In genomic region chr12:48972213-48973021, GRCh38 we compare ENCODE assay signal across 9 cellular contexts. TPM values are rescaled to one million over a fixed set of nuclear protein-coding genes. Genes with fewer than 3 reads are reported as not detected.
DNase-seq lines count a peak whose midpoint lies in the region; ATAC-seq and TF ChIP-seq lines count a peak whose summit lies in the region.
"Had no signal": no experiment of that assay in that cellular context is flagged by ENCODE, and none has a peak within 500 bp of the region (broad histone marks: within the 10 kb centered on the region; RNA-seq: fewer than 3 reads in every experiment).

No MANE protein-coding gene starts in this region.

- H3K4me1 ChIP-seq in breast epithelium = peaks cover 5 to 8% of the 10 kb centered on the region in 2 donors

- H3K27ac ChIP-seq in breast epithelium (no peak overlapping the region), SK-N-MC (no peak overlapping the region)

- no peak overlapping the region for H3K27ac Mint-ChIP-seq in MCF 10A (ENCODE audit: low read depth, unreplicated experiment)
- H3K27ac Mint-ChIP-seq in stimulated activated naive B cell treated with anti-CD40 and anti-IgM and Interleukin-4, amounts not matched to agents 10 μg/mL and 1 μg/mL and 100 μg/mL, for 72 hours = no peak overlapping the region
- H3K27ac Mint-ChIP-seq: T-helper 1 cell treated with Interleukin-12 subunit alpha and Interleukin-12 subunit beta and Interleukin-4 antibody, amounts not matched to agents 30 μg/mL and 1 μg/mL, for 36 hours had no signal

- peak overlapping the region; percentile 73 for H3K4me3 Mint-ChIP-seq in MCF 10A (ENCODE audit: unreplicated experiment)
- peak overlapping the region; percentile 70 to 76 for H3K4me3 Mint-ChIP-seq in stimulated activated naive B cell treated with anti-CD40 and anti-IgM and Interleukin-4, amounts not matched to agents 10 μg/mL and 1 μg/mL and 100 μg/mL, for 72 hours

- TF ChIP-seq POLR2A in breast epithelium (IDR thresholded peaks at IDR 0.05) = no peak

- POLR2A ChIA-PET in MCF 10A (lab: Yijun Ruan, JAX) = interaction anchor here (2.0 to 2.4 kb wide), 2 partner anchors 15 to 17 kb away, joined by 5 to 10 read pairs; partner anchors contain the start of gene ARF3

- H3K4me3 ChIP-seq in breast epithelium (no peak overlapping the region), SK-N-MC (peak overlapping the region; percentile 91)

- no TSS peak for BruUV-seq in MCF 10A (replicated peaks; lab: Mats Ljungman, UMichigan)

- intact Hi-C loops in MCF 10A (cut with micrococcal nuclease) (no loop called here), breast epithelium (cut with DNase I; ENCODE audit: low total_unique reads) (no loop called here)

- H3K9me3 ChIP-seq in breast epithelium = no peaks in the 10 kb centered on the region
- H3K9me3 ChIP-seq in SK-N-MC (ENCODE audit: low read depth, low read length) = no peaks in the 10 kb centered on the region

- TF ChIP-seq CTCF in MCF 10A (IDR thresholded peaks at IDR 0.05; ENCODE audit: unreplicated experiment) (no peak), breast epithelium (IDR thresholded peaks at IDR 0.05) (no peak)

- no peak for DNase-seq in MCF 10A (ENCODE audit: unreplicated experiment)
- DNase-seq in breast epithelium (ENCODE audit: low spot score in 2 of 2) = no peak
- DNase-seq in SK-N-MC (ENCODE audit: low read depth, low spot score) = no peak
- DNase-seq in epidermal melanocyte (ENCODE audit: insufficient read length, low spot score) = peak; percentile 14
- DNase-seq in stimulated activated naive B cell treated with anti-CD40 and anti-IgM and Interleukin-4, amounts not matched to agents 10 μg/mL and 1 μg/mL and 100 μg/mL, for 72 hours = peak; percentile 19
- DNase-seq in germinal center (ENCODE audit: low spot score) = no peak
- no peak for DNase-seq in NCI-H524 treated with DMSO at 0.1 percent for 48 hours (lab: John Stamatoyannopoulos, UW)
- DNase-seq in AG08396 (ENCODE audit: low spot score) = no peak

- H3K27me3 Mint-ChIP-seq in MCF 10A (ENCODE audit: insufficient read depth, unreplicated experiment) = peaks cover 6% of the 10 kb centered on the region
- peaks cover 68 to 74% of the 10 kb centered on the region in 2 donors for H3K27me3 Mint-ChIP-seq in stimulated activated naive B cell treated with anti-CD40 and anti-IgM and Interleukin-4, amounts not matched to agents 10 μg/mL and 1 μg/mL and 100 μg/mL, for 72 hours

- H3K27me3 ChIP-seq in breast epithelium = peaks cover 12 to 63% of the 10 kb centered on the region in 2 donors

- CTCF ChIA-PET in MCF 10A (lab: Yijun Ruan, JAX) = interaction anchor here (0.5 to 3.3 kb wide), 7 partner anchors 10 to 252 kb away, joined by 3 to 17 read pairs (median 3); no protein-coding TSS in a partner anchor

- peak; percentile 45 to 53 for ATAC-seq in stimulated activated naive B cell treated with anti-CD40 and anti-IgM and Interleukin-4, amounts not matched to agents 10 μg/mL and 1 μg/mL and 100 μg/mL, for 72 hours (replicated peaks)

- no peaks in the 10 kb centered on the region for H3K36me3 Mint-ChIP-seq in MCF 10A (ENCODE audit: insufficient read depth, unreplicated experiment)
- peaks cover 0 to 2% of the 10 kb centered on the region in 2 donors for H3K36me3 Mint-ChIP-seq in stimulated activated naive B cell treated with anti-CD40 and anti-IgM and Interleukin-4, amounts not matched to agents 10 μg/mL and 1 μg/mL and 100 μg/mL, for 72 hours

- H3K9ac ChIP-seq in SK-N-MC (ENCODE audit: insufficient read length) = no peak overlapping the region

- H3K36me3 ChIP-seq in breast epithelium (no peaks in the 10 kb centered on the region), SK-N-MC (ENCODE audit: insufficient read depth, low read length) (no peaks in the 10 kb centered on the region)

- peaks cover 14% of the 10 kb centered on the region for H3K4me1 Mint-ChIP-seq in MCF 10A (ENCODE audit: insufficient read depth, unreplicated experiment)
- peaks cover 41 to 61% of the 10 kb centered on the region in 2 donors for H3K4me1 Mint-ChIP-seq in stimulated activated naive B cell treated with anti-CD40 and anti-IgM and Interleukin-4, amounts not matched to agents 10 μg/mL and 1 μg/mL and 100 μg/mL, for 72 hours

- no peaks in the 10 kb centered on the region for H3K9me3 Mint-ChIP-seq in MCF 10A (ENCODE audit: unreplicated experiment)
- H3K9me3 Mint-ChIP-seq in stimulated activated naive B cell treated with anti-CD40 and anti-IgM and Interleukin-4, amounts not matched to agents 10 μg/mL and 1 μg/mL and 100 μg/mL, for 72 hours = no peaks in the 10 kb centered on the region
- H3K9me3 Mint-ChIP-seq: T-helper 1 cell treated with Interleukin-12 subunit alpha and Interleukin-12 subunit beta and Interleukin-4 antibody, amounts not matched to agents 30 μg/mL and 1 μg/mL, for 36 hours had no signal

RNA-seq across cellular contexts. Expression of gene WNT10B, which starts 0.9 kb away (rescaled TPM):
- total RNA-seq in MCF 10A (2022) (1.1 TPM in 1 of 2 replicates, not detected in the other), breast epithelium (1 to 10 TPM in 1 of 3 donors, under 1 TPM in 1, not detected in 1; 0.29 to 1.3 TPM)

RNA-seq across cellular contexts. Expression of gene WNT1, which starts 5.7 kb away (rescaled TPM):
- total RNA-seq in MCF 10A (2022) (not detected in 2 replicates), breast epithelium (not detected)

RNA-seq across cellular contexts. Expression of gene ARF3, which starts 15.1 kb away (rescaled TPM):
- total RNA-seq in MCF 10A (2022) (117 and 129 TPM in 2 replicates), breast epithelium (10 to 100 TPM; 65.2 to 86.2 (median 75.2) TPM)

RNA-seq across cellular contexts. Expression of gene DDN, which starts 26.8 kb away (rescaled TPM):
- total RNA-seq in MCF 10A (2022) = 0.28 and 0.47 TPM in 2 replicates
- under 1 TPM in 2 of 3 donors, not detected in 1; under 0.01 to 0.16 TPM for total RNA-seq in breast epithelium

RNA-seq across cellular contexts. Expression of gene PRKAG1, which starts 46.2 kb away (rescaled TPM):
- total RNA-seq in MCF 10A (2022) (80.3 and 84.6 TPM in 2 replicates), breast epithelium (10 to 100 TPM; 50.5 to 84.3 (median 54.0) TPM)

Comparison
In these comparisons a context has a peak if more than half of its experiments do, and no peak if none do; other contexts are left out.
1. DNase-seq: peak in epidermal melanocyte (single experiment) and stimulated activated naive B cell treated with anti-CD40 and anti-IgM and Interleukin-4, amounts not matched to agents 10 μg/mL and 1 μg/mL and 100 μg/mL, for 72 hours (single experiment); none in MCF 10A (single experiment), breast epithelium (0 of 2), SK-N-MC (single experiment), germinal center (single experiment), NCI-H524 treated with DMSO at 0.1 percent for 48 hours (single experiment) and AG08396 (single experiment).